ENCODE assay signal across 17 cellular contexts in the genomic region with DNA sequence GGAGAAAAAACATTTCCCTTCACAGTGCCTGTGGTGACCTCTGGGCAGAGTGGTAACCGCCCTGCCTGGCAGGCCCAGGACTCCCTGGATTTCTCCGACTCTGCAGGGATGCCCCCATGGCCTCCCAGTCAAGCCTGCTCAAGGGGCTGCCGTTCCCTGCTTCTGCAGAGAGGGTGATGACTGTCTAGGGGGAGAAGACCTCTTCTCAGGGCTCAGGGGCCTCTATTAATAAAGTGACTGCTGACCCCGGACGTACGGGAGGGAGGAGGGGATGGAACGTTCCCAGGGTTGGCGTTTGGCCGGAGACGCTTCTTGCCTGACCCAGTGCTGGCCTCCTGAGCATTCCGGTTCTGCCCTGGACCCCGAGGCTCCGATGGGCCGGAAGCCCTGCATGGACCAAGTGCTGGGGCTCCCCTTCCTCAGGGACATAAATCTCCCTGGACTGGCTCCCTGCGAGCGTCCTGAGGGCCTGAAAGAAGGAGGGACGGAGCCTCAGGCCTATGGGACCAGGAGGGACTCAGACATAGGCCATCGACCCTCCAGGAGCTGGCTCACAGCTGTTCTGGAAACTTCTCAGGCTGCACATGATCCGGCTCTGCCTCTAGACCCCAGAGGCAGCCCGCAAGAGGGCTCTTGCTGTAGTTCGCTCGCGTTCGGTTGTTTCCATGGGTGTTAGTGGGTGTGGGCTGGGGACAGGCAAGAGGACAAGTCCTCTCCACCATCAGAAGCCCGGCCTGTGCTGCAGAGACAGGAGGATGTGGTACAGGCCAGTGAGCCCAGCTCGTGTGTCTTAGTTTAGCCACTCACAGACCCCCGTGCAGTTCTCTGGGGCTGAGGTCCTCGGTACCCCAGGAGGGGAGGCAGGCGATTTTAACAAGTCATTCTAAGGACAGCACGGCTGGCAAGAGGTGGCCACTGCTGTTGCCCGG. TPM values are rescaled to one million over a fixed set of nuclear protein-coding genes. Genes with fewer than 3 reads are reported as not detected.
A peak's percentile ranks its signal among the peaks of the same experiment; 100 is the strongest.
DNase-seq lines count a peak whose midpoint lies in the region; ATAC-seq lines count a peak whose summit lies in the region.
"Had no signal": no experiment of that assay in that cellular context is flagged by ENCODE, and none has a peak within 500 bp of the region (broad histone marks: within the 10 kb centered on the region; RNA-seq: fewer than 3 reads in every experiment).

No MANE protein-coding gene starts in this region.

- intact Hi-C loops in Right ventricle myocardium superior (cut with DNase I): no loop called here
- intact Hi-C loops in cardiac septum (cut with DNase I): no loop called here
- intact Hi-C loops in sciatic nerve (cut with DNase I): loop anchor here (2.0 to 10.0 kb wide), 3 partner anchors 152 to 270 kb away; a partner anchor contains a TSS
- intact Hi-C loops in posterior vena cava (cut with DNase I): loop anchor here in 1 of 2 donors (10.0 kb wide), 1 partner anchor 152 kb away; a partner anchor contains a TSS

- ATAC-seq in Right ventricle myocardium superior (ENCODE audit: poor library complexity) (peak; percentile 1), left lobe of liver (no peak), sciatic nerve (peak; percentile 1), HG02981 (IDR thresholded peaks at IDR 0.05; ENCODE audit: unreplicated experiment) (no peak), GM21619 (IDR thresholded peaks at IDR 0.05; ENCODE audit: unreplicated experiment) (no peak)

- DNase-seq in Right ventricle myocardium superior (peak; percentile 64), cardiac septum (ENCODE audit: low spot score) (no peak), left lobe of liver (ENCODE audit: low spot score) (peak; percentile 64), sciatic nerve (ENCODE audit: low spot score) (peak; percentile 66), RKO (ENCODE audit: low spot score) (no peak), posterior vena cava (ENCODE audit: low spot score) (no peak)
- DNase-seq: activated CD4-positive, alpha-beta T cell treated with anti-CD3 and anti-CD28 coated beads, Interleukin-2, amount 50 U/mL, for 4 hours; activated T-cell treated with anti-CD3 and anti-CD28 coated beads, Interleukin-2, amount 50 U/mL, for 48 hours; cerebellar nuclear complex; endodermal cell; NCI-H2029; NCI-H510A; stimulated activated CD4-positive, alpha-beta T cell treated with anti-CD3 and anti-CD28 coated beads, Interleukin-4, amount 100 ng/mL, for 4 hours; tibial artery had no signal

RNA-seq across cellular contexts. Expression of a gene that starts 8.1 kb away (rescaled TPM):
- total RNA-seq in Right ventricle myocardium superior (351 TPM), cardiac septum (214 TPM), left lobe of liver (25.8 TPM), sciatic nerve (193 TPM), posterior vena cava (100 to 1,000 TPM; 327 to 473 TPM)
- total RNA-seq: lung microvascular endothelial cell had no signal

RNA-seq across cellular contexts. Expression of a gene that starts 36.6 kb away (rescaled TPM):
- total RNA-seq in Right ventricle myocardium superior (17.5 TPM), cardiac septum (16.6 TPM), left lobe of liver (19.5 TPM), sciatic nerve (24.9 TPM), posterior vena cava (10 to 100 TPM; 17.0 to 17.1 TPM)

Comparison
In these comparisons a context has a peak if more than half of its experiments do, and no peak if none do; other contexts are left out.
1. DNase-seq: peak in Right ventricle myocardium superior (single experiment), left lobe of liver (single experiment) and sciatic nerve (single experiment); none in cardiac septum (single experiment), RKO (single experiment) and posterior vena cava (single experiment).
2. ATAC-seq: peak in Right ventricle myocardium superior (single experiment) and sciatic nerve (single experiment); none in left lobe of liver (single experiment), HG02981 (single experiment) and GM21619 (single experiment).